In the genomic region with DNA sequence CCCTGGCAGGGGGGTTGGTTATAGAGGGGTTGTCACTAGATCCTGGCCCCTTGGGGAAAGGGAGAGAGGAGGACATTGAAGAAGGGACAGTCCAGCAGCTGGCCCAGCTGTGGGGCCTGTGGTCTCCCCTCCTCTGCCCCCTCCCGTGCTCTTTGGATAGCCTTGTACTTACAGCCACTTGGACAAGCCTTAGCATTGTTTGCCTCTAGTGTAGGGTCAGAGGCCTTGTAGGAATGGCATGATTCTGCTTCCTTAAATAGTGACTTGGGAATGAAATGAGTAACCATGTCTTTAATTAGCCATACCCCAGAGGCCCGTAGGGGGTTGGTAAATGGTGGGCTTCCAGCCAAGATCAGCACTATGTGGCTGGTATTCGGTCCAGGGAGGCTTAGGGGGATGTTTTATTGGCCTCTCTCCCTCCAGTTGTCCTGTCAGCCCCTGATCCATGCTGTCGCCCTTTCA, we compare ENCODE assay signal across 1 cellular context.
TF ChIP-seq lines count a peak whose summit lies in the region.

No MANE protein-coding gene starts in this region.

TF ChIP-seq in HEK293, 187 proteins besides CTCF, POLR2A, EP300 and RAD21 (continued from another document and continues in another):
- TF ChIP-seq, protein P1, sequence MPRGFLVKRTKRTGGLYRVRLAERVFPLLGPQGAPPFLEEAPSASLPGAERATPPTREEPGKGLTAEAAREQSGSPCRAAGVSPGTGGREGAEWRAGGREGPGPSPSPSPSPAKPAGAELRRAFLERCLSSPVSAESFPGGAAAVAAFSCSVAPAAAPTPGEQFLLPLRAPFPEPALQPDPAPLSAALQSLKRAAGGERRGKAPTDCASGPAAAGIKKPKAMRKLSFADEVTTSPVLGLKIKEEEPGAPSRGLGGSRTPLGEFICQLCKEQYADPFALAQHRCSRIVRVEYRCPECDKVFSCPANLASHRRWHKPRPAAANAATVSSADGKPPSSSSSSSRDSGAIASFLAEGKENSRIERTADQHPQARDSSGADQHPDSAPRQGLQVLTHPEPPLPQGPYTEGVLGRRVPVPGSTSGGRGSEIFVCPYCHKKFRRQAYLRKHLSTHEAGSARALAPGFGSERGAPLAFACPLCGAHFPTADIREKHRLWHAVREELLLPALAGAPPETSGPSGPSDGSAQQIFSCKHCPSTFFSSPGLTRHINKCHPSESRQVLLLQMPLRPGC (tag by site-specific recombination; IDR thresholded peaks at IDR 0.05), result peak; percentile 74
- TF ChIP-seq ZFP69B (tag by site-specific recombination; IDR thresholded peaks at IDR 0.05), result 0 out of 2 replicates have a peak, but pooled peaks have one; percentile 41
- no peak for TF ChIP-seq ZNF777 (tag by site-specific recombination; IDR thresholded peaks at IDR 0.05; ENCODE audit: borderline replicate concordance)
- TF ChIP-seq IKZF3 (tag by site-specific recombination; IDR thresholded peaks at IDR 0.05), result no peak
- peak; percentile 62; the same call in 1 of the 2 replicates for TF ChIP-seq TSHZ1 (tag by site-specific recombination; IDR thresholded peaks at IDR 0.05; ENCODE audit: borderline replicate concordance)
- peak; percentile 94 for TF ChIP-seq GLIS1 (tag by site-specific recombination; IDR thresholded peaks at IDR 0.05)
- TF ChIP-seq ZNF426 (tag by site-specific recombination; IDR thresholded peaks at IDR 0.05), result no peak
- TF ChIP-seq, protein P2, sequence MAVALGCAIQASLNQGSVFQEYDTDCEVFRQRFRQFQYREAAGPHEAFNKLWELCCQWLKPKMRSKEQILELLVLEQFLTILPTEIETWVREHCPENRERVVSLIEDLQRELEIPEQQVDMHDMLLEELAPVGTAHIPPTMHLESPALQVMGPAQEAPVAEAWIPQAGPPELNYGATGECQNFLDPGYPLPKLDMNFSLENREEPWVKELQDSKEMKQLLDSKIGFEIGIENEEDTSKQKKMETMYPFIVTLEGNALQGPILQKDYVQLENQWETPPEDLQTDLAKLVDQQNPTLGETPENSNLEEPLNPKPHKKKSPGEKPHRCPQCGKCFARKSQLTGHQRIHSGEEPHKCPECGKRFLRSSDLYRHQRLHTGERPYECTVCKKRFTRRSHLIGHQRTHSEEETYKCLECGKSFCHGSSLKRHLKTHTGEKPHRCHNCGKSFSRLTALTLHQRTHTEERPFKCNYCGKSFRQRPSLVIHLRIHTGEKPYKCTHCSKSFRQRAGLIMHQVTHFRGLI (tag by site-specific recombination; IDR thresholded peaks at IDR 0.05), result peak; percentile 29; the same call in 1 of the 2 replicates
- peak; percentile 85; the same call in 1 of the 2 replicates for TF ChIP-seq MZF1 (tag by site-specific recombination; IDR thresholded peaks at IDR 0.05; ENCODE audit: borderline replicate concordance)
- peak; percentile 63 for TF ChIP-seq ZBTB48 (tag by site-specific recombination; IDR thresholded peaks at IDR 0.05)
- 0 out of 2 replicates have a peak, but pooled peaks have one; percentile 38 for TF ChIP-seq PRDM6 (tag by site-specific recombination; IDR thresholded peaks at IDR 0.05)
- TF ChIP-seq ZNF558 (tag by site-specific recombination; IDR thresholded peaks at IDR 0.05), result no peak; the same call in 1 of the 2 replicates
- TF ChIP-seq ZNF530 (tag by site-specific recombination; IDR thresholded peaks at IDR 0.05; ENCODE audit: low read depth), result no peak
- no peak for TF ChIP-seq ZNF624 (tag by site-specific recombination; IDR thresholded peaks at IDR 0.05)
- no peak for TF ChIP-seq ZNF555 (tag by site-specific recombination; conservative IDR thresholded peaks at IDR 0.05)
- no peak for TF ChIP-seq ZNF513 (tag by site-specific recombination; IDR thresholded peaks at IDR 0.05)
- no peak for TF ChIP-seq ZNF529 (tag by site-specific recombination; IDR thresholded peaks at IDR 0.05; ENCODE audit: insufficient replicate concordance)
- peak; percentile 14; the same call in 1 of the 2 replicates for TF ChIP-seq GLI2 (tag by site-specific recombination; IDR thresholded peaks at IDR 0.05; ENCODE audit: borderline replicate concordance, low read depth)
- TF ChIP-seq, protein P3, sequence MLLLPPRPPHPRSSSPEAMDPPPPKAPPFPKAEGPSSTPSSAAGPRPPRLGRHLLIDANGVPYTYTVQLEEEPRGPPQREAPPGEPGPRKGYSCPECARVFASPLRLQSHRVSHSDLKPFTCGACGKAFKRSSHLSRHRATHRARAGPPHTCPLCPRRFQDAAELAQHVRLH (tag by site-specific recombination; IDR thresholded peaks at IDR 0.05), result peak; percentile 51; the same call in 1 of the 2 replicates
- TF ChIP-seq, protein P4, sequence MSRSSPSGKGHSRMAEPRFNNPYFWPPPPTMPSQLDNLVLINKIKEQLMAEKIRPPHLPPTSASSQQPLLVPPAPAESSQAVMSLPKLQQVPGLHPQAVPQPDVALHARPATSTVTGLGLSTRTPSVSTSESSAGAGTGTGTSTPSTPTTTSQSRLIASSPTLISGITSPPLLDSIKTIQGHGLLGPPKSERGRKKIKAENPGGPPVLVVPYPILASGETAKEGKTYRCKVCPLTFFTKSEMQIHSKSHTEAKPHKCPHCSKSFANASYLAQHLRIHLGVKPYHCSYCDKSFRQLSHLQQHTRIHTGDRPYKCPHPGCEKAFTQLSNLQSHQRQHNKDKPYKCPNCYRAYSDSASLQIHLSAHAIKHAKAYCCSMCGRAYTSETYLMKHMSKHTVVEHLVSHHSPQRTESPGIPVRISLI (tag by site-specific recombination; IDR thresholded peaks at IDR 0.05), result no peak
- no peak for TF ChIP-seq ZNF138 (tag by site-specific recombination; IDR thresholded peaks at IDR 0.05; ENCODE audit: borderline replicate concordance)
- TF ChIP-seq ZNF157 (tag by site-specific recombination; IDR thresholded peaks at IDR 0.05), result no peak
- no peak for TF ChIP-seq TCF7L2 (IDR thresholded peaks at IDR 0.05; ENCODE audit: borderline replicate concordance, low read depth, low read length)
- TF ChIP-seq ZNF292 (tag by site-specific recombination; IDR thresholded peaks at IDR 0.05; ENCODE audit: borderline replicate concordance, low read depth), result no peak
- TF ChIP-seq ZNF514 (tag by site-specific recombination; IDR thresholded peaks at IDR 0.05), result no peak
- TF ChIP-seq SCRT2 (tag by site-specific recombination; IDR thresholded peaks at IDR 0.05), result no peak
- TF ChIP-seq ZNF785 (tag by site-specific recombination; IDR thresholded peaks at IDR 0.05), result no peak
- TF ChIP-seq KLF9 (tag by site-specific recombination; IDR thresholded peaks at IDR 0.05; ENCODE audit: low read depth), result no peak
- TF ChIP-seq ZNF155 (tag by site-specific recombination; IDR thresholded peaks at IDR 0.05), result no peak
- no peak for TF ChIP-seq KLF7 (tag by site-specific recombination; IDR thresholded peaks at IDR 0.05; ENCODE audit: borderline replicate concordance)
- TF ChIP-seq ZNF596 (tag by site-specific recombination; IDR thresholded peaks at IDR 0.05), result peak; percentile 52; the same call in 1 of the 2 replicates
- TF ChIP-seq, protein P5, sequence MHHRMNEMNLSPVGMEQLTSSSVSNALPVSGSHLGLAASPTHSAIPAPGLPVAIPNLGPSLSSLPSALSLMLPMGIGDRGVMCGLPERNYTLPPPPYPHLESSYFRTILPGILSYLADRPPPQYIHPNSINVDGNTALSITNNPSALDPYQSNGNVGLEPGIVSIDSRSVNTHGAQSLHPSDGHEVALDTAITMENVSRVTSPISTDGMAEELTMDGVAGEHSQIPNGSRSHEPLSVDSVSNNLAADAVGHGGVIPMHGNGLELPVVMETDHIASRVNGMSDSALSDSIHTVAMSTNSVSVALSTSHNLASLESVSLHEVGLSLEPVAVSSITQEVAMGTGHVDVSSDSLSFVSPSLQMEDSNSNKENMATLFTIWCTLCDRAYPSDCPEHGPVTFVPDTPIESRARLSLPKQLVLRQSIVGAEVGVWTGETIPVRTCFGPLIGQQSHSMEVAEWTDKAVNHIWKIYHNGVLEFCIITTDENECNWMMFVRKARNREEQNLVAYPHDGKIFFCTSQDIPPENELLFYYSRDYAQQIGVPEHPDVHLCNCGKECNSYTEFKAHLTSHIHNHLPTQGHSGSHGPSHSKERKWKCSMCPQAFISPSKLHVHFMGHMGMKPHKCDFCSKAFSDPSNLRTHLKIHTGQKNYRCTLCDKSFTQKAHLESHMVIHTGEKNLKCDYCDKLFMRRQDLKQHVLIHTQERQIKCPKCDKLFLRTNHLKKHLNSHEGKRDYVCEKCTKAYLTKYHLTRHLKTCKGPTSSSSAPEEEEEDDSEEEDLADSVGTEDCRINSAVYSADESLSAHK (tag by site-specific recombination; IDR thresholded peaks at IDR 0.05), result peak; percentile 68
- TF ChIP-seq ZNF214 (tag by site-specific recombination; IDR thresholded peaks at IDR 0.05; ENCODE audit: borderline replicate concordance), result no peak
- no peak for TF ChIP-seq EGR2 (tag by site-specific recombination; IDR thresholded peaks at IDR 0.05; ENCODE audit: low read depth)
- TF ChIP-seq ZNF701 (tag by site-specific recombination; IDR thresholded peaks at IDR 0.05), result no peak
- TF ChIP-seq ZNF169 (tag by site-specific recombination; IDR thresholded peaks at IDR 0.05), result no peak
- no peak for TF ChIP-seq ZNF280C (tag by site-specific recombination; IDR thresholded peaks at IDR 0.05)
- peak; percentile 92 for TF ChIP-seq SP7 (tag by site-specific recombination; IDR thresholded peaks at IDR 0.05)
- no peak for TF ChIP-seq KLF1 (tag by site-specific recombination; IDR thresholded peaks at IDR 0.05)
- TF ChIP-seq ZNF133 (tag by site-specific recombination; IDR thresholded peaks at IDR 0.05), result no peak
